In the genomic region with DNA sequence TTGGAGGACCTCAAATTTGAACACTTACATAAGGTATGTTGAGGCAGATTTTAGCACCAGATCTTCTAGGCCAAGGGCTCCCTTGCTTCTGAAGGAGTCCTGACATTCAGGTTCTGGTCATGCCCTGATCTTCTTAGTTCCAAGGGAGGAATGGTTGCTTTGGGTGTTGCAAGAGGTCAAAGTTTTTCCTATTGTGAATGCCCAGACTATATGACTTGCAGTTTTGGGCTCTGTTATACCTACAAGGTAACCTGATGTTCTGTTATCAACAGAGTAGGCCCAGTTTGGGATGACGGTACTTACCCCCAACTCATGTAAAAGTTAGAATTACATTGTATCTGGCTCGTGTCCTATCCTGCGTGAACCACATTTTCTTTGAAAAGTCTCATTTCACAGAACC, we compare ENCODE assay signal across 7 cellular contexts.
"Had no signal": no experiment of that assay in that cellular context is flagged by ENCODE, and none has a peak within 500 bp of the region (broad histone marks: within the 10 kb centered on the region; RNA-seq: fewer than 3 reads in every experiment).

No MANE protein-coding gene starts in this region.

- H3K4me3 ChIP-seq: GM23248 had no signal

- DNase-seq: GM23248, H9, HCEC 1CT, KG1 had no signal

- H3K9ac ChIP-seq: GM23248 had no signal

- H2AFZ ChIP-seq: GM23248 had no signal

- H3K27ac ChIP-seq: GM23248, HL-60 had no signal

- FAIRE-seq: H1, H54 had no signal
